Comparison of ENCODE assay signal across 1 cellular context in the genomic region with DNA sequence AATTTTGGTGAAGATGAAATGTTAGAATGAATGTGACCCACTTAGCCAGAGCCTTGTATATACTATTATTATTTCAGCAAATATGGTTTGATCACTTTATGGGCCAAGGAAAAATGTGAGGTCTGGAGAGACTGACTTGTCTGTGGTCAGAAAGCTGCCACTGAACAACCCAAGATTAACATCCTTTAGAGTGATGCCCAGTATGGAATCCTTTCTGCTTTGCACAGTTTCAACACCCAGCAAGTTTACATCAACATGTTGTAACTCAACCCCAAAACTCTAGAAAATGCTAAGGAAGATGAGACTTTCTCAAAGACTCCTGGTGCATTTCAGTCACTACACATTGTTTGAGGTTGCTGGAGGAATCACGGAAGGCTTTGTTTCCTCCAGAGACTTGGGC.
TF ChIP-seq lines count a peak whose summit lies in the region.

No MANE protein-coding gene starts in this region.

TF ChIP-seq in GM23338, 12 proteins besides CTCF, POLR2A, EP300 and RAD21 (continued from another document):
- TF ChIP-seq, protein P1, sequence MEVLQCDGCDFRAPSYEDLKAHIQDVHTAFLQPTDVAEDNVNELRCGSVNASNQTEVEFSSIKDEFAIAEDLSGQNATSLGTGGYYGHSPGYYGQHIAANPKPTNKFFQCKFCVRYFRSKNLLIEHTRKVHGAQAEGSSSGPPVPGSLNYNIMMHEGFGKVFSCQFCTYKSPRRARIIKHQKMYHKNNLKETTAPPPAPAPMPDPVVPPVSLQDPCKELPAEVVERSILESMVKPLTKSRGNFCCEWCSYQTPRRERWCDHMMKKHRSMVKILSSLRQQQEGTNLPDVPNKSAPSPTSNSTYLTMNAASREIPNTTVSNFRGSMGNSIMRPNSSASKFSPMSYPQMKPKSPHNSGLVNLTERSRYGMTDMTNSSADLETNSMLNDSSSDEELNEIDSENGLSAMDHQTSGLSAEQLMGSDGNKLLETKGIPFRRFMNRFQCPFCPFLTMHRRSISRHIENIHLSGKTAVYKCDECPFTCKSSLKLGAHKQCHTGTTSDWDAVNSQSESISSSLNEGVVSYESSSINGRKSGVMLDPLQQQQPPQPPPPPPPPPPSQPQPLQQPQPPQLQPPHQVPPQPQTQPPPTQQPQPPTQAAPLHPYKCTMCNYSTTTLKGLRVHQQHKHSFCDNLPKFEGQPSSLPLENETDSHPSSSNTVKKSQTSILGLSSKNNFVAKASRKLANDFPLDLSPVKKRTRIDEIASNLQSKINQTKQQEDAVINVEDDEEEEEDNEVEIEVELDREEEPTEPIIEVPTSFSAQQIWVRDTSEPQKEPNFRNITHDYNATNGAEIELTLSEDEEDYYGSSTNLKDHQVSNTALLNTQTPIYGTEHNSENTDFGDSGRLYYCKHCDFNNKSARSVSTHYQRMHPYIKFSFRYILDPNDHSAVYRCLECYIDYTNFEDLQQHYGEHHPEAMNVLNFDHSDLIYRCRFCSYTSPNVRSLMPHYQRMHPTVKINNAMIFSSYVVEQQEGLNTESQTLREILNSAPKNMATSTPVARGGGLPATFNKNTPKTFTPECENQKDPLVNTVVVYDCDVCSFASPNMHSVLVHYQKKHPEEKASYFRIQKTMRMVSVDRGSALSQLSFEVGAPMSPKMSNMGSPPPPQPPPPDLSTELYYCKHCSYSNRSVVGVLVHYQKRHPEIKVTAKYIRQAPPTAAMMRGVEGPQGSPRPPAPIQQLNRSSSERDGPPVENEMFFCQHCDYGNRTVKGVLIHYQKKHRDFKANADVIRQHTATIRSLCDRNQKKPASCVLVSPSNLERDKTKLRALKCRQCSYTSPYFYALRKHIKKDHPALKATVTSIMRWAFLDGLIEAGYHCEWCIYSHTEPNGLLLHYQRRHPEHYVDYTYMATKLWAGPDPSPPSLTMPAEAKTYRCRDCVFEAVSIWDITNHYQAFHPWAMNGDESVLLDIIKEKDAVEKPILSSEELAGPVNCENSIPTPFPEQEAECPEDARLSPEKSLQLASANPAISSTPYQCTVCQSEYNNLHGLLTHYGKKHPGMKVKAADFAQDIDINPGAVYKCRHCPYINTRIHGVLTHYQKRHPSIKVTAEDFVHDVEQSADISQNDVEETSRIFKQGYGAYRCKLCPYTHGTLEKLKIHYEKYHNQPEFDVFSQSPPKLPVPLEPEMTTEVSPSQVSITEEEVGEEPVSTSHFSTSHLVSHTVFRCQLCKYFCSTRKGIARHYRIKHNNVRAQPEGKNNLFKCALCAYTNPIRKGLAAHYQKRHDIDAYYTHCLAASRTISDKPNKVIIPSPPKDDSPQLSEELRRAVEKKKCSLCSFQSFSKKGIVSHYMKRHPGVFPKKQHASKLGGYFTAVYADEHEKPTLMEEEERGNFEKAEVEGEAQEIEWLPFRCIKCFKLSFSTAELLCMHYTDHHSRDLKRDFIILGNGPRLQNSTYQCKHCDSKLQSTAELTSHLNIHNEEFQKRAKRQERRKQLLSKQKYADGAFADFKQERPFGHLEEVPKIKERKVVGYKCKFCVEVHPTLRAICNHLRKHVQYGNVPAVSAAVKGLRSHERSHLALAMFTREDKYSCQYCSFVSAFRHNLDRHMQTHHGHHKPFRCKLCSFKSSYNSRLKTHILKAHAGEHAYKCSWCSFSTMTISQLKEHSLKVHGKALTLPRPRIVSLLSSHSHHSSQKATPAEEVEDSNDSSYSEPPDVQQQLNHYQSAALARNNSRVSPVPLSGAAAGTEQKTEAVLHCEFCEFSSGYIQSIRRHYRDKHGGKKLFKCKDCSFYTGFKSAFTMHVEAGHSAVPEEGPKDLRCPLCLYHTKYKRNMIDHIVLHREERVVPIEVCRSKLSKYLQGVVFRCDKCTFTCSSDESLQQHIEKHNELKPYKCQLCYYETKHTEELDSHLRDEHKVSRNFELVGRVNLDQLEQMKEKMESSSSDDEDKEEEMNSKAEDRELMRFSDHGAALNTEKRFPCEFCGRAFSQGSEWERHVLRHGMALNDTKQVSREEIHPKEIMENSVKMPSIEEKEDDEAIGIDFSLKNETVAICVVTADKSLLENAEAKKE (CRISPR knock-in tag; IDR thresholded peaks at IDR 0.05), result no peak
- no peak for TF ChIP-seq CREB1 (CRISPR knock-in tag; IDR thresholded peaks at IDR 0.05; ENCODE audit: low read depth)
- TF ChIP-seq, protein P2, sequence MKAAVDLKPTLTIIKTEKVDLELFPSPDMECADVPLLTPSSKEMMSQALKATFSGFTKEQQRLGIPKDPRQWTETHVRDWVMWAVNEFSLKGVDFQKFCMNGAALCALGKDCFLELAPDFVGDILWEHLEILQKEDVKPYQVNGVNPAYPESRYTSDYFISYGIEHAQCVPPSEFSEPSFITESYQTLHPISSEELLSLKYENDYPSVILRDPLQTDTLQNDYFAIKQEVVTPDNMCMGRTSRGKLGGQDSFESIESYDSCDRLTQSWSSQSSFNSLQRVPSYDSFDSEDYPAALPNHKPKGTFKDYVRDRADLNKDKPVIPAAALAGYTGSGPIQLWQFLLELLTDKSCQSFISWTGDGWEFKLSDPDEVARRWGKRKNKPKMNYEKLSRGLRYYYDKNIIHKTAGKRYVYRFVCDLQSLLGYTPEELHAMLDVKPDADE (IDR thresholded peaks at IDR 0.05), result no peak
- no peak for TF ChIP-seq ZNF331 (CRISPR knock-in tag; IDR thresholded peaks at IDR 0.05; ENCODE audit: low read depth)
- no peak for TF ChIP-seq EZH2 (IDR thresholded peaks at IDR 0.05; ENCODE audit: low read depth, unreplicated experiment)
- TF ChIP-seq, protein P3, sequence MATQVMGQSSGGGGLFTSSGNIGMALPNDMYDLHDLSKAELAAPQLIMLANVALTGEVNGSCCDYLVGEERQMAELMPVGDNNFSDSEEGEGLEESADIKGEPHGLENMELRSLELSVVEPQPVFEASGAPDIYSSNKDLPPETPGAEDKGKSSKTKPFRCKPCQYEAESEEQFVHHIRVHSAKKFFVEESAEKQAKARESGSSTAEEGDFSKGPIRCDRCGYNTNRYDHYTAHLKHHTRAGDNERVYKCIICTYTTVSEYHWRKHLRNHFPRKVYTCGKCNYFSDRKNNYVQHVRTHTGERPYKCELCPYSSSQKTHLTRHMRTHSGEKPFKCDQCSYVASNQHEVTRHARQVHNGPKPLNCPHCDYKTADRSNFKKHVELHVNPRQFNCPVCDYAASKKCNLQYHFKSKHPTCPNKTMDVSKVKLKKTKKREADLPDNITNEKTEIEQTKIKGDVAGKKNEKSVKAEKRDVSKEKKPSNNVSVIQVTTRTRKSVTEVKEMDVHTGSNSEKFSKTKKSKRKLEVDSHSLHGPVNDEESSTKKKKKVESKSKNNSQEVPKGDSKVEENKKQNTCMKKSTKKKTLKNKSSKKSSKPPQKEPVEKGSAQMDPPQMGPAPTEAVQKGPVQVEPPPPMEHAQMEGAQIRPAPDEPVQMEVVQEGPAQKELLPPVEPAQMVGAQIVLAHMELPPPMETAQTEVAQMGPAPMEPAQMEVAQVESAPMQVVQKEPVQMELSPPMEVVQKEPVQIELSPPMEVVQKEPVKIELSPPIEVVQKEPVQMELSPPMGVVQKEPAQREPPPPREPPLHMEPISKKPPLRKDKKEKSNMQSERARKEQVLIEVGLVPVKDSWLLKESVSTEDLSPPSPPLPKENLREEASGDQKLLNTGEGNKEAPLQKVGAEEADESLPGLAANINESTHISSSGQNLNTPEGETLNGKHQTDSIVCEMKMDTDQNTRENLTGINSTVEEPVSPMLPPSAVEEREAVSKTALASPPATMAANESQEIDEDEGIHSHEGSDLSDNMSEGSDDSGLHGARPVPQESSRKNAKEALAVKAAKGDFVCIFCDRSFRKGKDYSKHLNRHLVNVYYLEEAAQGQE (IDR thresholded peaks at IDR 0.05; ENCODE audit: unreplicated experiment), result no peak
- no peak for TF ChIP-seq ZNF114 (CRISPR knock-in tag; IDR thresholded peaks at IDR 0.05)
